Comparison of ENCODE assay signal across 2 cellular contexts in the genomic region with DNA sequence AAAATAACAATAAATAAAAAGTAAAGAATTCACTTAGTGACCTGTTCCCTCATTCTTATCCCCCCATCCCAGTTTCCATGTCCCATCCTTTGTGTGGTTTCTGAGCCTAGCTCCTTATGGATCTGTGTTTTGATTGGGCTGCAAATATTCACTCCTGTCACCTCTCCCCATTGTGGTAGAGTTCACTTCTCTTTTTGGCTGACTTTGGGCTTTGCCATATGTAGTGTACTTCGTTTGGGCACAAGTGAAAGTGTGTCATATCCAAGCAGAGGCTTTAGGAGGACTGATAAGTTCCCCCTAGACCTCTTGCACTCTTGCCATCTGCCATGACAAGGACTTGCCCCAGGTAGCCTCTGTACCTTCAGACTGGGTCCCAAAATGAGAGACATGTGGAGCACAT.
TF ChIP-seq lines count a peak whose summit lies in the region.

No MANE protein-coding gene starts in this region.

TF ChIP-seq in GM12878, 131 proteins besides CTCF, POLR2A, EP300 and RAD21:
- no peak for TF ChIP-seq CREB1 (IDR thresholded peaks at IDR 0.05; ENCODE audit: low read depth)

TF ChIP-seq in SK-N-SH, 30 proteins besides CTCF, POLR2A, EP300 and RAD21:
- TF ChIP-seq GATA2 (CRISPR knock-in tag; IDR thresholded peaks at IDR 0.05) (no peak), NRF1 (IDR thresholded peaks at IDR 0.05; ENCODE audit: low read depth, low read length) (no peak), TAF1 (IDR thresholded peaks at IDR 0.05; ENCODE audit: borderline replicate concordance, low read depth, low read length) (no peak), YY1 (IDR thresholded peaks at IDR 0.05; ENCODE audit: low read depth) (no peak), POLR2AphosphoS5 (IDR thresholded peaks at IDR 0.05; ENCODE audit: low read depth, low read length) (no peak)
- TF ChIP-seq, protein P1, sequence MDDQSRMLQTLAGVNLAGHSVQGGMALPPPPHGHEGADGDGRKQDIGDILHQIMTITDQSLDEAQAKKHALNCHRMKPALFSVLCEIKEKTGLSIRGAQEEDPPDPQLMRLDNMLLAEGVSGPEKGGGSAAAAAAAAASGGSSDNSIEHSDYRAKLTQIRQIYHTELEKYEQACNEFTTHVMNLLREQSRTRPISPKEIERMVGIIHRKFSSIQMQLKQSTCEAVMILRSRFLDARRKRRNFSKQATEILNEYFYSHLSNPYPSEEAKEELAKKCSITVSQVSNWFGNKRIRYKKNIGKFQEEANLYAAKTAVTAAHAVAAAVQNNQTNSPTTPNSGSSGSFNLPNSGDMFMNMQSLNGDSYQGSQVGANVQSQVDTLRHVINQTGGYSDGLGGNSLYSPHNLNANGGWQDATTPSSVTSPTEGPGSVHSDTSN (IDR thresholded peaks at IDR 0.05), result no peak
